38 cellular contexts compared by ENCODE assay signal in the genomic region with DNA sequence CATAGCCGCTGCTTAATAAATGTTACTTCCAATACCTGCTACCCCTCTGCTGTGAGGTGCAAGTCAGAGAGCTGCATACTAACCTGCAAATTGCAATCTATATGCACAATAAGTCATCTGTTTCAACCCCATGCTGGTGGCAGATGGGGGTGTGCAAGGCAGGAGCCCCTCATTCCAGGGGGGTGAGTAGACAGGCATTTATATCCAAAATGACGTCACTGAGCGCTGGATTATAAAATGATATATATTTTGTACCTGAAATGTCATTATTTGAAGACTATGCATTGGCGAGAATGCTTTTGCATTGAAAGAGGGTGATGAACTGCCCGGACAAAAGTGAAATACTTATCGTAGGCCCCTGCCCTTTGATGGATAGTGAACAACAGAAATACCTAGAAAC. TPM values are rescaled to one million over a fixed set of nuclear protein-coding genes. Genes with fewer than 3 reads are reported as not detected.
"Had no signal": no experiment of that assay in that cellular context is flagged by ENCODE, and none has a peak within 500 bp of the region (broad histone marks: within the 10 kb centered on the region; RNA-seq: fewer than 3 reads in every experiment).

No MANE protein-coding gene starts in this region.

- H3K27me3 ChIP-seq: adrenal gland, ascending aorta, brain microvascular endothelial cell, cardiac muscle cell had no signal

- H3K4me1 ChIP-seq: adrenal gland, ascending aorta, breast epithelium had no signal

- H3K27ac ChIP-seq: adrenal gland, ascending aorta, brain microvascular endothelial cell, breast epithelium, cardiac muscle cell had no signal

- FAIRE-seq: astrocyte, bronchial epithelial cell, colon had no signal

- H3K4me3 ChIP-seq: adrenal gland, ascending aorta, breast epithelium, cardiac muscle cell had no signal

- H3K9me3 ChIP-seq: adrenal gland, ascending aorta had no signal

- ATAC-seq: activated naive CD4-positive, alpha-beta T cell treated with anti-CD3 and anti-CD28 coated beads, Interleukin-2, amount 50 U/mL, for 72 hours; activated naive CD8-positive, alpha-beta T cell treated with anti-CD3 and anti-CD28 coated beads, Interleukin-2, amount 50 U/mL, for 24 hours; activated T-cell treated with anti-CD3 and anti-CD28 coated beads, Interleukin-2, amount 50 U/mL, for 4 hours; activated T-cell treated with anti-CD3 and anti-CD28 coated beads, Interleukin-2, amount 50 U/mL, for 72 hours; activated T-helper 17 cell treated with anti-CD3 and anti-CD28 coated beads, Interleukin-2, amount 50 U/mL, for 72 hours had no signal

- H3K36me3 ChIP-seq: adrenal gland, ascending aorta, brain microvascular endothelial cell, breast epithelium, cardiac muscle cell had no signal

- DNase-seq: activated effector memory CD4-positive, alpha-beta T cell treated with anti-CD3 and anti-CD28 coated beads, Interleukin-2, amount 50 U/mL, for 16 hours; activated effector memory CD4-positive, alpha-beta T cell treated with Interleukin-2 at 50 U/mL for 16 hours; activated gamma-delta T cell; activated gamma-delta T cell treated with Interleukin-2 at 50 U/mL for 16 hours; activated naive CD4-positive, alpha-beta T cell; activated naive CD4-positive, alpha-beta T cell treated with anti-CD3 and anti-CD28 coated beads for 36 hours; activated naive CD4-positive, alpha-beta T cell treated with anti-CD3 and anti-CD28 coated beads, Interleukin-2, amount 10 ng/mL, durations not matched to agents 7 days and 5 days; activated naive CD4-positive, alpha-beta T cell treated with anti-CD3 and anti-CD28 coated beads, Interleukin-2, amount 50 U/mL, for 16 hours; activated naive CD4-positive, alpha-beta T cell treated with Interleukin-2 at 50 U/mL for 16 hours; activated naive CD8-positive, alpha-beta T cell treated with anti-CD3 and anti-CD28 coated beads for 36 hours; activated naive CD8-positive, alpha-beta T cell treated with anti-CD3 and anti-CD28 coated beads, Interleukin-2, amount 10 ng/mL, durations not matched to agents 7 days and 5 days; activated naive CD8-positive, alpha-beta T cell treated with anti-CD3 and anti-CD28 coated beads, Interleukin-2, amount 50 U/mL, for 24 hours; activated T-cell treated with anti-CD3 and anti-CD28 coated beads, Interleukin-2, amount 50 U/mL, for 24 hours; activated T-cell treated with anti-CD3 and anti-CD28 coated beads, Interleukin-2, amount 50 U/mL, for 4 hours; activated T-cell treated with anti-CD3 and anti-CD28 coated beads, Interleukin-2, amount 50 U/mL, for 48 hours; activated T-cell treated with anti-CD3 and anti-CD28 coated beads, Interleukin-2, amount 50 U/mL, for 72 hours; adrenal gland; amniotic stem cell; amygdala; anterior cingulate cortex; aorta; brain microvascular endothelial cell; caudate nucleus; central memory CD4-positive, alpha-beta T cell; cerebellar nuclear complex had no signal

RNA-seq across cellular contexts. Expression of a gene that starts 41.1 kb away (rescaled TPM):
- total RNA-seq: activated naive CD4-positive, alpha-beta T cell treated with anti-CD3 and anti-CD28 coated beads for 36 hours; activated naive CD4-positive, alpha-beta T cell treated with anti-CD3 and anti-CD28 coated beads, Interleukin-2, amount 50 U/mL, for 72 hours; activated naive CD8-positive, alpha-beta T cell treated with anti-CD3 and anti-CD28 coated beads for 36 hours; activated naive CD8-positive, alpha-beta T cell treated with anti-CD3 and anti-CD28 coated beads, Interleukin-2, amount 10 ng/mL, durations not matched to agents 7 days and 5 days; activated T-cell treated with anti-CD3 and anti-CD28 coated beads, Interleukin-2, amount 50 U/mL, for 4 hours; activated T-cell treated with anti-CD3 and anti-CD28 coated beads, Interleukin-2, amount 50 U/mL, for 72 hours; activated T-helper 1 cell treated with anti-CD3 and anti-CD28 coated beads, Interleukin-12 subunit alpha, Interleukin-12 subunit beta, Interleukin-2, Interleukin-4 antibody, amounts not matched to agents 30 ng/mL and 10 ng/mL and 1 ng/mL, durations not matched to agents 14 hours and 24 hours and 36 hours; activated T-helper 17 cell treated with anti-CD3 and anti-CD28 coated beads, Interleukin-2, amount 50 U/mL, for 72 hours; activated T-helper 2 cell treated with anti-CD3 and anti-CD28 coated beads, Interferon-gamma antibody, Interleukin-2, Interleukin-4, amounts not matched to agents 10 μg/mL and 5 μg/mL and 100 μg/mL, durations not matched to agents 14 hours and 24 hours and 36 hours; adrenal gland; aorta; ascending aorta; astrocyte; breast epithelium; bronchial epithelial cell; cardiac muscle cell; cardiac septum; cerebellum; chondrocyte had no signal
- polyA plus RNA-seq: adrenal gland, aorta, cardiac muscle cell had no signal
